Comparison of ENCODE assay signal across 16 cellular contexts in genomic region chr17:512926-513325, GRCh38.
A peak's percentile ranks its signal among the peaks of the same experiment; 100 is the strongest.
DNase-seq lines count a peak whose midpoint lies in the region; ATAC-seq and TF ChIP-seq lines count a peak whose summit lies in the region.
"Had no signal": no experiment of that assay in that cellular context is flagged by ENCODE, and none has a peak within 500 bp of the region (broad histone marks: within the 10 kb centered on the region; RNA-seq: fewer than 3 reads in every experiment).

No MANE protein-coding gene starts in this region.

- no peak overlapping the region for H3K9ac ChIP-seq in fibroblast of lung (ENCODE audit: insufficient read depth, low read length)

- TF ChIP-seq CTCF in AG10803 (conservative IDR thresholded peaks at IDR 0.05; ENCODE audit: low read length) (no peak), fibroblast of lung (conservative IDR thresholded peaks at IDR 0.05 in 1 of 2, IDR thresholded peaks at IDR 0.05 in 1 of 2; ENCODE audit: low read depth in 1 of 2, low read length in 2 of 2) (no peak), CD14-positive monocyte (IDR thresholded peaks at IDR 0.05) (no peak)

- H4K20me1 ChIP-seq in fibroblast of lung (ENCODE audit: control insufficient read depth, extremely low read depth, insufficient read depth, low read length), result no peaks in the 10 kb centered on the region

- H3K4me2 ChIP-seq in fibroblast of lung (ENCODE audit: extremely low read depth, insufficient read depth, low read length), result peak overlapping the region; percentile 30

- H3K36me3 Mint-ChIP-seq in CD14-positive monocyte, result peaks cover 16 to 20% of the 10 kb centered on the region in 2 donors

- ATAC-seq in GM19467 (IDR thresholded peaks at IDR 0.05; ENCODE audit: unreplicated experiment), result no peak
- ATAC-seq: activated CD8-positive, alpha-beta T cell treated with anti-CD3 and anti-CD28 coated beads, Interleukin-2, amount 10 ng/mL, durations not matched to agents 7 days and 5 days had no signal

- H2AFZ ChIP-seq in fibroblast of lung (ENCODE audit: low read length), result no peak overlapping the region

- no peaks in the 10 kb centered on the region for H3K27me3 ChIP-seq in fibroblast of lung (ENCODE audit: control insufficient read depth, insufficient read depth, low read length)

- peaks cover 14% of the 10 kb centered on the region for H3K4me1 Mint-ChIP-seq in CD14-positive monocyte
- H3K4me1 Mint-ChIP-seq: CD4-positive, alpha-beta memory T cell had no signal

- peaks cover 10 to 21% (median 19%) of the 10 kb centered on the region in 7 donors for H3K9me3 Mint-ChIP-seq in CD14-positive monocyte

- no peak overlapping the region for H3K27ac ChIP-seq in fibroblast of lung (ENCODE audit: insufficient read depth, low read length)

- peak; percentile 84 for DNase-seq in AG10803 (ENCODE audit: low read depth)
- peak; percentile 53 for DNase-seq in RPMI7951 (ENCODE audit: low read depth)
- no peak for DNase-seq in fibroblast of lung (ENCODE audit: low read depth in 2 of 2)
- peak; percentile 85 for DNase-seq in posterior vena cava (ENCODE audit: low spot score)
- DNase-seq in CD14-positive monocyte (ENCODE audit: low spot score), result no peak
- DNase-seq in stimulated activated naive CD4-positive, alpha-beta T cell treated with Interleukin-2 at 50 U/mL for 16 hours (lab: John Stamatoyannopoulos, UW), result no peak
- no peak for DNase-seq in NCI-H146 (lab: John Stamatoyannopoulos, UW)
- DNase-seq: activated CD8-positive, alpha-beta T cell treated with anti-CD3 and anti-CD28 coated beads, Interleukin-2, amount 10 ng/mL, durations not matched to agents 7 days and 5 days; activated gamma-delta T cell; caudate nucleus; CD4-positive, alpha-beta memory T cell; HCEC 1CT; midbrain; SHP77 treated with DMSO at 0.1 percent for 48 hours; stimulated activated CD4-positive, alpha-beta T cell treated with anti-CD3 and anti-CD28 coated beads, Interleukin-1b, Interleukin-23, amount 100 ng/mL, for 48 hours had no signal

- no peak overlapping the region for H3K27ac Mint-ChIP-seq in CD14-positive monocyte
- H3K27ac Mint-ChIP-seq: activated CD8-positive, alpha-beta T cell treated with anti-CD3 and anti-CD28 coated beads, Interleukin-2, amount 10 ng/mL, durations not matched to agents 7 days and 5 days had no signal

- H3K27me3 Mint-ChIP-seq in CD14-positive monocyte (ENCODE audit: low read depth in 3 of 3), result peaks cover 0 to 5% (median 3%) of the 10 kb centered on the region in 3 donors
- H3K27me3 Mint-ChIP-seq: CD4-positive, alpha-beta memory T cell had no signal

- H3K36me3 ChIP-seq in fibroblast of lung (ENCODE audit: control insufficient read depth, insufficient read depth, low read length), result peaks cover 1% of the 10 kb centered on the region

- no peaks in the 10 kb centered on the region for H3K9me3 ChIP-seq in fibroblast of lung (ENCODE audit: control insufficient read depth, insufficient read depth, low read depth, low read length)

- no peaks in the 10 kb centered on the region for H3K79me2 ChIP-seq in fibroblast of lung (ENCODE audit: control insufficient read depth, insufficient read depth, low read length)

- H3K4me3 ChIP-seq in AG10803 (ENCODE audit: low read length) (peak overlapping the region; percentile 45), fibroblast of lung (replicated peaks in 1 of 4; ENCODE audit: control extremely low read depth in 1 of 4, insufficient read depth in 1 of 4, low read depth in 3 of 4, low read length in 4 of 4) (no peak overlapping the region)

- no peak overlapping the region for H3K4me3 Mint-ChIP-seq in CD14-positive monocyte
- H3K4me3 Mint-ChIP-seq: activated CD8-positive, alpha-beta T cell treated with anti-CD3 and anti-CD28 coated beads, Interleukin-2, amount 10 ng/mL, durations not matched to agents 7 days and 5 days; CD4-positive, alpha-beta memory T cell had no signal

- intact Hi-C loops in posterior vena cava (cut with DNase I), result no loop called here
- intact Hi-C loops in CD14-positive monocyte (cut with micrococcal nuclease), result no loop called here

- H3K4me1 ChIP-seq in fibroblast of lung (ENCODE audit: control insufficient read depth, extremely low read depth, insufficient read depth, low read length), result peaks cover 16% of the 10 kb centered on the region

Comparison
In these comparisons a context has a peak if more than half of its experiments do, and no peak if none do; other contexts are left out.
1. DNase-seq: peak in AG10803 (single experiment), RPMI7951 (single experiment) and posterior vena cava (single experiment); none in fibroblast of lung (0 of 2), CD14-positive monocyte (single experiment), stimulated activated naive CD4-positive, alpha-beta T cell treated with Interleukin-2 at 50 U/mL for 16 hours (single experiment) and NCI-H146 (single experiment).